ENCODE assay signal across 8 cellular contexts in genomic region chr20:37042986-37043972, GRCh38. TPM values are rescaled to one million over a fixed set of nuclear protein-coding genes. Genes with fewer than 3 reads are reported as not detected.
DNase-seq lines count a peak whose midpoint lies in the region; ATAC-seq and TF ChIP-seq lines count a peak whose summit lies in the region.

No MANE protein-coding gene starts in this region.

- no peaks in the 10 kb centered on the region for H3K4me1 Mint-ChIP-seq in neural progenitor cell

- no peaks in the 10 kb centered on the region for H3K27me3 Mint-ChIP-seq in neural progenitor cell (ENCODE audit: insufficient read depth, low read depth)

- H3K36me3 ChIP-seq in WERI-Rb-1 (peaks cover 92% of the 10 kb centered on the region), neural progenitor cell (peaks cover 25% of the 10 kb centered on the region)

- H3K4me3 ChIP-seq in WERI-Rb-1 (ENCODE audit: low read depth, low read length) (no peak overlapping the region), neural progenitor cell (no peak overlapping the region)

- no peak for TF ChIP-seq CTCF in WERI-Rb-1 (IDR thresholded peaks at IDR 0.05; ENCODE audit: low read depth, low read length)
- TF ChIP-seq CTCF in neural progenitor cell (IDR thresholded peaks at IDR 0.05) = no peak

- no peak overlapping the region for H3K9ac ChIP-seq in neural progenitor cell

- H2AFZ ChIP-seq in neural progenitor cell (replicated peaks) = no peak overlapping the region

- no peaks in the 10 kb centered on the region for H3K9me3 Mint-ChIP-seq in neural progenitor cell

- H3K4me1 ChIP-seq in neural progenitor cell = peaks cover 2% of the 10 kb centered on the region

- no peak overlapping the region for H3K27ac Mint-ChIP-seq in neural progenitor cell

- no peaks in the 10 kb centered on the region for H4K20me1 ChIP-seq in neural progenitor cell (ENCODE audit: low read depth)

- H3K9me3 ChIP-seq in WERI-Rb-1 (ENCODE audit: severe bottlenecking) (no peaks in the 10 kb centered on the region), neural progenitor cell (ENCODE audit: low read depth) (no peaks in the 10 kb centered on the region)

- H3K36me3 Mint-ChIP-seq in neural progenitor cell = peaks cover 50% of the 10 kb centered on the region

- DNase-seq in stimulated activated CD4-positive, alpha-beta T cell treated with anti-CD3 and anti-CD28 coated beads, Interleukin-4, amount 100 ng/mL, for 24 hours = peak; percentile 33
- DNase-seq in stimulated activated CD4-positive, alpha-beta T cell treated with anti-CD3 and anti-CD28 coated beads, Interleukin-2, amount 100 ng/mL, for 48 hours = no peak
- DNase-seq in activated T-cell treated with anti-CD3 and anti-CD28 coated beads, Interleukin-2, amount 50 U/mL, for 1 hour = peak; percentile 32
- DNase-seq in WERI-Rb-1 = no peak
- DNase-seq in posterior vena cava (ENCODE audit: low spot score) = no peak
- no peak for DNase-seq in NCI-H2196 (lab: John Stamatoyannopoulos, UW; ENCODE audit: unreplicated experiment)
- DNase-seq in neural progenitor cell (ENCODE audit: low spot score) = no peak

- no peak overlapping the region for H3K4me3 Mint-ChIP-seq in neural progenitor cell

- H3K27ac ChIP-seq in WERI-Rb-1 (no peak overlapping the region), neural progenitor cell (no peak overlapping the region)

- intact Hi-C loops in posterior vena cava (cut with DNase I) = no loop called here

- no peaks in the 10 kb centered on the region for H3K79me2 ChIP-seq in neural progenitor cell (ENCODE audit: low read depth)

- no peak overlapping the region for H3K4me2 ChIP-seq in neural progenitor cell

- peak; percentile 61 for ATAC-seq in HG03135 (IDR thresholded peaks at IDR 0.05; ENCODE audit: unreplicated experiment)

- H3F3A ChIP-seq in neural progenitor cell (ENCODE audit: low read depth) = no peaks in the 10 kb centered on the region

- H3K27me3 ChIP-seq in WERI-Rb-1 (ENCODE audit: insufficient read depth, low read depth, severe bottlenecking) = no peaks in the 10 kb centered on the region
- H3K27me3 ChIP-seq in neural progenitor cell = no peaks in the 10 kb centered on the region

RNA-seq across cellular contexts. Expression of gene RBL1, which starts 52.5 kb away (rescaled TPM):
- total RNA-seq in posterior vena cava (1 to 10 TPM; 4.4 to 5.3 TPM), neural progenitor cell (ENCODE audit: low replicate concordance) (21.3 and 22.1 TPM in 2 replicates)

Comparison
In these comparisons a context has a peak if more than half of its experiments do, and no peak if none do; other contexts are left out.
1. DNase-seq: peak in stimulated activated CD4-positive, alpha-beta T cell treated with anti-CD3 and anti-CD28 coated beads, Interleukin-4, amount 100 ng/mL, for 24 hours (single experiment) and activated T-cell treated with anti-CD3 and anti-CD28 coated beads, Interleukin-2, amount 50 U/mL, for 1 hour (single experiment); none in stimulated activated CD4-positive, alpha-beta T cell treated with anti-CD3 and anti-CD28 coated beads, Interleukin-2, amount 100 ng/mL, for 48 hours (0 of 2), WERI-Rb-1 (single experiment), posterior vena cava (single experiment), NCI-H2196 (single experiment) and neural progenitor cell (single experiment).